ENCODE assay signal across 8 cellular contexts in genomic region chr13:106533940-106534843, GRCh38. TPM values are rescaled to one million over a fixed set of nuclear protein-coding genes. Genes with fewer than 3 reads are reported as not detected.
DNase-seq lines count a peak whose midpoint lies in the region; ATAC-seq and TF ChIP-seq lines count a peak whose summit lies in the region.

No MANE protein-coding gene starts in this region.

- H3K9me3 Mint-ChIP-seq in naive B cell, result no peaks in the 10 kb centered on the region

- H3K4me1 Mint-ChIP-seq in naive B cell, result peaks cover 15 to 29% (median 20%) of the 10 kb centered on the region in 3 donors

- TF ChIP-seq CTCF in upper lobe of right lung (IDR thresholded peaks at IDR 0.05), result no peak

- DNase-seq in EH (ENCODE audit: low read depth) (peak; percentile 74), NCI-H2171 (lab: John Stamatoyannopoulos, UW) (peak; percentile 45), fibroblast of gingiva (ENCODE audit: low read depth) (peak; percentile 56), naive B cell (peak; percentile 23), upper lobe of right lung (peak; percentile 85), DMS114 treated with DMSO at 0.1 percent for 48 hours (lab: John Stamatoyannopoulos, UW; ENCODE audit: unreplicated experiment) (no peak)
- DNase-seq in activated T-helper 9 cell treated with anti-CD3 and anti-CD28 coated beads, Interleukin-2, amount 50 U/mL, for 16 hours (ENCODE audit: low read depth), result peak; percentile 1

- intact Hi-C loops in upper lobe of right lung (cut with DNase I), result no loop called here

- H3K36me3 ChIP-seq in upper lobe of right lung, result no peaks in the 10 kb centered on the region

- H3K27ac ChIP-seq in upper lobe of right lung, result peak overlapping the region; percentile 85

- peaks cover 10% of the 10 kb centered on the region for H3K4me1 ChIP-seq in upper lobe of right lung

- peak overlapping the region; percentile 62 for H3K4me3 ChIP-seq in upper lobe of right lung

- peaks cover 45 to 51% (median 46%) of the 10 kb centered on the region in 3 donors for H3K27me3 Mint-ChIP-seq in naive B cell

- peaks cover 0 to 5% of the 10 kb centered on the region in 2 donors for H3K36me3 Mint-ChIP-seq in naive B cell

- H3K27ac Mint-ChIP-seq in naive B cell, result peak overlapping the region in 1 of 6 donors; percentile 81

- peak overlapping the region; percentile 81 to 98 (median 86) for H3K4me3 Mint-ChIP-seq in naive B cell

- no peaks in the 10 kb centered on the region for H3K27me3 ChIP-seq in upper lobe of right lung

- no peaks in the 10 kb centered on the region for H3K9me3 ChIP-seq in upper lobe of right lung

- no peak for ATAC-seq in naive B cell (ENCODE audit: low read depth in 2 of 2)
- ATAC-seq in upper lobe of right lung, result peak; percentile 13
- no peak for ATAC-seq in HG03135 (IDR thresholded peaks at IDR 0.05; ENCODE audit: unreplicated experiment)

RNA-seq across cellular contexts. Expression of gene EFNB2, which starts 1.3 kb away (rescaled TPM):
- polyA plus RNA-seq in naive B cell (ENCODE audit: low read depth in 6 of 6), result under 1 TPM in 3 of 6 donors, not detected in 3; 0.12 to 0.33 (median 0.28) TPM
- 55.1 TPM for total RNA-seq in upper lobe of right lung

RNA-seq across cellular contexts. Expression of gene ARGLU1, which starts 33.7 kb away (rescaled TPM):
- 10 to 100 TPM; 30.3 to 63.7 (median 43.3) TPM for polyA plus RNA-seq in naive B cell (ENCODE audit: low read depth in 6 of 6)
- total RNA-seq in upper lobe of right lung, result 122 TPM
